In the genomic region with DNA sequence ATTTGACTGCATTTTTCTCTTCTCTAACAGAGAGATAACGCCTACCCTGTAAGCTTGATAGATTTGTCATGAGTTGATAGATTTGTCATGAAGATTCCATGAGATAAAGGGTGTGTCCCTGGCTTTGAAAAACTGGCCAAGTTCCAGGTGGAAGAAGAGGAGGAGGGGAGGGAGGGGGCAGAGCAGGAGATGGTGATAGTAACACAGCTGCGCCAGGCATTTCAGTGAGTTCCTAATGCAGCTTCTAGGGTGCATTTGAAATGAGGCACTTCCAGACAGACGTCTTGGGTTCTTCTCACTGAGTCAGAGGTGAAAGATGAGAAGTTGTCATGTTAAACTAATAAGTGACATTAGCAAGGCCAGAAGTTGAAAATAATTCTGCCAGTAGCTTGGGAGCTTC, we compare ENCODE assay signal across 11 cellular contexts.
DNase-seq lines count a peak whose midpoint lies in the region; ATAC-seq, FAIRE-seq and TF ChIP-seq lines count a peak whose summit lies in the region.
"Had no signal": no experiment of that assay in that cellular context is flagged by ENCODE, and none has a peak within 500 bp of the region (broad histone marks: within the 10 kb centered on the region; RNA-seq: fewer than 3 reads in every experiment).

No MANE protein-coding gene starts in this region.

- no peaks in the 10 kb centered on the region for H3K9me3 ChIP-seq in A673 (ENCODE audit: low read depth, low read length, poor library complexity, severe bottlenecking)
- no peaks in the 10 kb centered on the region for H3K9me3 ChIP-seq in K562 (replicated peaks; ENCODE audit: control insufficient read depth, insufficient read depth, low read depth, low read length)
- H3K9me3 ChIP-seq: sigmoid colon had no signal

- BruUV-seq in A673 (replicated peaks; lab: Mats Ljungman, UMichigan) (no TSS peak), K562 (replicated peaks; lab: Mats Ljungman, UMichigan) (no TSS peak)

- POLR2A ChIA-PET in A673 (lab: Charles Lee; ENCODE audit: low non-redundant PET) (interaction anchor here (0.6 kb wide), 1 partner anchor 606 kb away, joined by 5 read pairs; no protein-coding TSS in a partner anchor), K562 (lab: Yijun Ruan, JAX) (interaction anchor here (1.0 to 1.3 kb wide), 3 partner anchors 9 to 32 kb away, joined by 3 read pairs; no protein-coding TSS in a partner anchor)

- TF ChIP-seq RAD21 in K562 (CRISPR knock-in tag; conservative IDR thresholded peaks at IDR 0.05 in 1 of 2, IDR thresholded peaks at IDR 0.05 in 1 of 2): no peak

- in situ Hi-C loops in K562 (cut with MboI): no loop called here

- no peak overlapping the region for H3K4me3 ChIP-seq in A673 (ENCODE audit: low read depth, low read length, poor library complexity, severe bottlenecking)
- H3K4me3 ChIP-seq in K562: no peak overlapping the region
- H3K4me3 ChIP-seq: sigmoid colon had no signal

- TF ChIP-seq CTCF in A673 (conservative IDR thresholded peaks at IDR 0.05; ENCODE audit: low read depth, low read length) (no peak), K562 (IDR thresholded peaks at IDR 0.05 in 2 of 3, conservative IDR thresholded peaks at IDR 0.05 in 1 of 3; ENCODE audit: insufficient read depth in 2 of 3, low read depth in 1 of 3, low read length in 3 of 3) (no peak), D721Med (IDR thresholded peaks at IDR 0.05; ENCODE audit: insufficient read depth, missing control alignments) (no peak)

- ATAC-seq in K562: peak; percentile 62
- ATAC-seq in left colon: peak; percentile 29
- no peak for ATAC-seq in GM18861 (IDR thresholded peaks at IDR 0.05; ENCODE audit: unreplicated experiment)
- no peak for ATAC-seq in HG03045 (IDR thresholded peaks at IDR 0.05; ENCODE audit: unreplicated experiment)

- peaks cover 8% of the 10 kb centered on the region for H3K4me1 ChIP-seq in A673 (ENCODE audit: insufficient read depth, low read length, poor library complexity, severe bottlenecking)
- H3K4me1 ChIP-seq in K562 (replicated peaks in 1 of 2; ENCODE audit: control insufficient read depth in 2 of 2, insufficient read depth in 2 of 2, low read length in 2 of 2): peaks cover 0 to 20% of the 10 kb centered on the region in 2 experiments; a peak in 4 of 5 replicates

- H3K79me2 ChIP-seq in K562 (ENCODE audit: control insufficient read depth, insufficient read depth, low read length): peaks cover 17% of the 10 kb centered on the region; the same call in 2 of the 3 replicates

- H3K9me1 ChIP-seq in K562 (ENCODE audit: control insufficient read depth, insufficient read depth, low read length): peaks cover 5% of the 10 kb centered on the region

- H2AFZ ChIP-seq in K562 (ENCODE audit: low read depth, low read length): no peak overlapping the region

- DNase-seq in A673 (ENCODE audit: low spot score) (peak; percentile 21), NCI-H2171 treated with DMSO at 0.1 percent for 48 hours (lab: John Stamatoyannopoulos, UW) (peak; percentile 73), K562 (ENCODE audit: extremely low read depth in 1 of 4, low spot score in 3 of 4) (peak in 2 of 4 experiments; percentile 18 to 62), left colon (no peak), D721Med (ENCODE audit: insufficient read length, low spot score) (no peak)
- no peak for DNase-seq in activated naive CD4-positive, alpha-beta T cell treated with anti-CD3 and anti-CD28 coated beads, Interleukin-2, amount 50 U/mL, for 16 hours
- DNase-seq: cerebellar nuclear complex, sigmoid colon, T-helper 9 cell had no signal

- no peaks in the 10 kb centered on the region for H3K27me3 ChIP-seq in A673 (replicated peaks; ENCODE audit: insufficient read depth, low read depth, low read length, poor library complexity)
- no peaks in the 10 kb centered on the region for H3K27me3 ChIP-seq in K562 (ENCODE audit: control insufficient read depth in 2 of 2, insufficient read depth in 2 of 2, low read length in 2 of 2)
- H3K27me3 ChIP-seq: sigmoid colon had no signal

- no peak overlapping the region for H3K9ac ChIP-seq in K562 (ENCODE audit: insufficient read depth in 1 of 2, low read depth in 2 of 2, low read length in 2 of 2)

- H4K20me1 ChIP-seq in K562 (replicated peaks; ENCODE audit: control insufficient read depth, insufficient read depth, low read length): peaks cover 4% of the 10 kb centered on the region; the same call in 1 of the 2 replicates

- no peak for TF ChIP-seq POLR2A in K562 (conservative IDR thresholded peaks at IDR 0.05)

- intact Hi-C loops in A673 (cut with micrococcal nuclease; ENCODE audit: unreplicated experiment): no loop called here
- intact Hi-C loops in K562 (cut with micrococcal nuclease): no loop called here
- intact Hi-C loops in left colon (cut with DNase I, micrococcal nuclease): no loop called here

- 4% methylated on average over 3 of the region's 3 CpGs for WGBS in K562 (ENCODE audit: insufficient coverage, low coverage, missing lambda C conversion rate)

- FAIRE-seq in K562 (lab: Jason Lieb, UNC): peak; percentile 49
- no peak for FAIRE-seq in D721Med (lab: Jason Lieb, UNC)

- no peaks in the 10 kb centered on the region for H3K36me3 ChIP-seq in A673 (ENCODE audit: insufficient read depth, low read length, poor library complexity, severe bottlenecking)
- no peaks in the 10 kb centered on the region for H3K36me3 ChIP-seq in K562 (ENCODE audit: control insufficient read depth, insufficient read depth, low read length)
- H3K36me3 ChIP-seq: sigmoid colon had no signal

- no peak; the same call in 1 of the 2 replicates for TF ChIP-seq EP300 in K562 (IDR thresholded peaks at IDR 0.05; ENCODE audit: low read length)

- no peak overlapping the region for H3K4me2 ChIP-seq in K562 (ENCODE audit: insufficient read depth, low read length)

- H3K27ac ChIP-seq in A673 (ENCODE audit: low read depth, low read length, poor library complexity, severe bottlenecking) (no peak overlapping the region), K562 (ENCODE audit: extremely low read depth, low read depth, low read length) (no peak overlapping the region)

- CTCF ChIA-PET in A673 (lab: Charles Lee) (no interaction called here), K562 (lab: Yijun Ruan, JAX; ENCODE audit: low intra/inter-chr PET ratio) (no interaction called here)

TF ChIP-seq in K562, 482 proteins besides CTCF, POLR2A, EP300 and RAD21 (continues in another document):
- TF ChIP-seq, protein P1, sequence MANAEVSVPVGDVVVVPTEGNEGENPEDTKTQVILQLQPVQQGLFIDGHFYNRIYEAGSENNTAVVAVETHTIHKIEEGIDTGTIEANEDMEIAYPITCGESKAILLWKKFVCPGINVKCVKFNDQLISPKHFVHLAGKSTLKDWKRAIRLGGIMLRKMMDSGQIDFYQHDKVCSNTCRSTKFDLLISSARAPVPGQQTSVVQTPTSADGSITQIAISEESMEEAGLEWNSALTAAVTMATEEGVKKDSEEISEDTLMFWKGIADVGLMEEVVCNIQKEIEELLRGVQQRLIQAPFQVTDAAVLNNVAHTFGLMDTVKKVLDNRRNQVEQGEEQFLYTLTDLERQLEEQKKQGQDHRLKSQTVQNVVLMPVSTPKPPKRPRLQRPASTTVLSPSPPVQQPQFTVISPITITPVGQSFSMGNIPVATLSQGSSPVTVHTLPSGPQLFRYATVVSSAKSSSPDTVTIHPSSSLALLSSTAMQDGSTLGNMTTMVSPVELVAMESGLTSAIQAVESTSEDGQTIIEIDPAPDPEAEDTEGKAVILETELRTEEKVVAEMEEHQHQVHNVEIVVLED (CRISPR knock-in tag; IDR thresholded peaks at IDR 0.05): no peak
- TF ChIP-seq SMARCE1 (IDR thresholded peaks at IDR 0.05) (peak; percentile 43; the same call in 1 of the 2 replicates), ZNF174 (CRISPR knock-in tag; IDR thresholded peaks at IDR 0.05) (0 out of 2 replicates have a peak, but pooled peaks have one; percentile 4), RCOR1 (IDR thresholded peaks at IDR 0.05; ENCODE audit: borderline replicate concordance in 1 of 2, low read depth in 2 of 2, low read length in 2 of 2) (peak in 1 of 2 experiments; percentile 57; a peak in 1 of 4 replicates), ZKSCAN1 (IDR thresholded peaks at IDR 0.05; ENCODE audit: low read depth, low read length) (no peak), EGR1 (conservative IDR thresholded peaks at IDR 0.05) (no peak), CREM (IDR thresholded peaks at IDR 0.05; ENCODE audit: low read depth) (0 out of 2 replicates have a peak, but pooled peaks have one; percentile 11), MYBL2 (IDR thresholded peaks at IDR 0.05; ENCODE audit: low read depth) (0 out of 2 replicates have a peak, but pooled peaks have one; percentile 25), MYBL2 (CRISPR knock-in tag; IDR thresholded peaks at IDR 0.05; ENCODE audit: borderline replicate concordance) (no peak), BCL6 (CRISPR knock-in tag; IDR thresholded peaks at IDR 0.05) (no peak), MAZ (CRISPR knock-in tag; conservative IDR thresholded peaks at IDR 0.05 in 1 of 2, IDR thresholded peaks at IDR 0.05 in 1 of 2) (peak; percentile 46 to 51; a peak in 2 of 4 replicates), NFIC (IDR thresholded peaks at IDR 0.05) (peak; percentile 89), NFIX (CRISPR knock-in tag; IDR thresholded peaks at IDR 0.05; ENCODE audit: low read depth) (peak; percentile 36; the same call in 1 of the 2 replicates), MEIS2 (IDR thresholded peaks at IDR 0.05; ENCODE audit: partially characterized antibody) (peak; percentile 89), FOXJ2 (tag; IDR thresholded peaks at IDR 0.05) (peak; percentile 71; the same call in 1 of the 2 replicates), VEZF1 (CRISPR knock-in tag; IDR thresholded peaks at IDR 0.05) (peak; percentile 87)

Comparison
In these comparisons a context has a peak if more than half of its experiments do, and no peak if none do; other contexts are left out.
1. DNase-seq: peak in A673 (single experiment) and NCI-H2171 treated with DMSO at 0.1 percent for 48 hours (single experiment); none in left colon (0 of 2), D721Med (single experiment) and activated naive CD4-positive, alpha-beta T cell treated with anti-CD3 and anti-CD28 coated beads, Interleukin-2, amount 50 U/mL, for 16 hours (single experiment).
2. ATAC-seq: peak in K562 (single experiment) and left colon (single experiment); none in GM18861 (single experiment) and HG03045 (single experiment).